23 cellular contexts compared by ENCODE assay signal in the genomic region with DNA sequence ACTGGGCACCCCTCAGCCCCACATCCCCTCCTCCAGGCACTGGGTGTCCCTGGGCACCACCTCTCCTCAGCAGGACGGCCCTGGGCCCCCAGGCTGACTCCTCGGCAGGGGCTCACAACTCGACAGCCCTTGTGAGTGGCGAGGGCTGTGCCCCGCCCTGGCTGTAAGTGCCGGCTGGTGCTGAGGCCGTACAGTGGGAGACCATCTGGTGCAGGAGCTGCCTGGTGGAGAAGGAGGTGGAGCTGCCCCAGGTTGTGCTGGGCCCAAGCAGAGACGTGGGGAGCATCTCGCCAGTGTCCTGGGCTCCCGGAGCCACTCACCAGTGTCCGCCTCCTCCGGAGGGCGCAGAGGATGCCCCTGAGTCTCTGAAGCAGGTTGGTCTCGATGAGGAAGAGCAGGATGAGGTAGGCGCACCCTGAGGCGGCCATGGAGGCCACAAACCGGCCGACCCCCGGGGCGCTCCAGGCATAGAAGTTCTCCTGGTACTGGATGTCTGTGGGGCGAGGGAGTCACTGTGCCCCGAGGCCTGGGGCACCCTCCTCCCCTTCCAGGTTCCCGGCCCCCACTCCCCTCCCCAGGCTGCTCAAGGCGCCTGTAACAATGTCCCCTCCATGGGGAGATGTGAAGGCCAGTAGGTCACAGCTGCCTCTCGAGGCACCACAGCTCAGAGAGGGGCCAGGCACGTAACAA.
"Had no signal": no experiment of that assay in that cellular context is flagged by ENCODE, and none has a peak within 500 bp of the region (broad histone marks: within the 10 kb centered on the region; RNA-seq: fewer than 3 reads in every experiment).

No MANE protein-coding gene starts in this region.

- H3K9me3 Mint-ChIP-seq: activated CD4-positive, alpha-beta T cell treated with anti-CD3 and anti-CD28 coated beads, Interleukin-2, amount 10 ng/mL, durations not matched to agents 24 days and 14 days; activated naive CD4-positive, alpha-beta T cell treated with anti-CD3 and anti-CD28 coated beads, Interleukin-2, amount 10 ng/mL, durations not matched to agents 7 days and 5 days; activated naive CD8-positive, alpha-beta T cell treated with anti-CD3 and anti-CD28 coated beads, Interleukin-2, amount 50 U/mL, for 24 hours; activated T-cell treated with anti-CD3 and anti-CD28 coated beads, Interleukin-2, amount 50 U/mL, for 24 hours; immature natural killer cell; memory B cell; stimulated activated naive CD8-positive, alpha-beta T cell treated with anti-CD3 and anti-CD28 coated beads, Interleukin-15, amount 100 ng/mL, for 72 hours had no signal

- H3K27ac ChIP-seq: brain microvascular endothelial cell, coronary artery, gastroesophageal sphincter, heart right ventricle, pancreas, right lobe of liver, suprapubic skin had no signal

- H3K36me3 Mint-ChIP-seq: activated naive CD4-positive, alpha-beta T cell treated with anti-CD3 and anti-CD28 coated beads, Interleukin-2, amount 10 ng/mL, durations not matched to agents 7 days and 5 days had no signal

- H3K9me3 ChIP-seq: gastroesophageal sphincter, heart right ventricle, pancreas, right lobe of liver, suprapubic skin had no signal

- H3K27me3 Mint-ChIP-seq: activated CD4-positive, alpha-beta T cell treated with anti-CD3 and anti-CD28 coated beads, Interleukin-2, amount 10 ng/mL, durations not matched to agents 24 days and 14 days; activated naive CD4-positive, alpha-beta T cell treated with anti-CD3 and anti-CD28 coated beads, Interleukin-2, amount 10 ng/mL, durations not matched to agents 7 days and 5 days; activated naive CD8-positive, alpha-beta T cell treated with anti-CD3 and anti-CD28 coated beads, Interleukin-2, amount 50 U/mL, for 24 hours; activated T-cell treated with anti-CD3 and anti-CD28 coated beads, Interleukin-2, amount 50 U/mL, for 24 hours; stimulated activated naive CD8-positive, alpha-beta T cell treated with anti-CD3 and anti-CD28 coated beads, Interleukin-15, amount 100 ng/mL, for 72 hours had no signal

- H3K4me3 ChIP-seq: coronary artery, gastroesophageal sphincter, heart right ventricle, pancreas, right lobe of liver, suprapubic skin had no signal

- H3K4me1 ChIP-seq: gastroesophageal sphincter, heart right ventricle, pancreas, right lobe of liver, suprapubic skin had no signal

- ATAC-seq: activated CD8-positive, alpha-beta T cell treated with anti-CD3 and anti-CD28 coated beads, Interleukin-2, amount 10 ng/mL, durations not matched to agents 7 days and 5 days; activated naive CD8-positive, alpha-beta T cell treated with anti-CD3 and anti-CD28 coated beads, Interleukin-2, amount 50 U/mL, for 24 hours; gastroesophageal sphincter; heart right ventricle; pancreas; right lobe of liver; stimulated activated naive CD8-positive, alpha-beta T cell treated with anti-CD3 and anti-CD28 coated beads, Interleukin-15, amount 100 ng/mL, for 72 hours had no signal

- H3K27me3 ChIP-seq: brain microvascular endothelial cell, gastroesophageal sphincter, heart right ventricle, pancreas, right lobe of liver, suprapubic skin had no signal

- H3K4me1 Mint-ChIP-seq: activated CD4-positive, alpha-beta T cell treated with anti-CD3 and anti-CD28 coated beads, Interleukin-2, amount 10 ng/mL, durations not matched to agents 24 days and 14 days; activated naive CD4-positive, alpha-beta T cell treated with anti-CD3 and anti-CD28 coated beads, Interleukin-2, amount 10 ng/mL, durations not matched to agents 7 days and 5 days; activated naive CD8-positive, alpha-beta T cell treated with anti-CD3 and anti-CD28 coated beads, Interleukin-2, amount 50 U/mL, for 24 hours; immature natural killer cell; stimulated activated naive CD8-positive, alpha-beta T cell treated with anti-CD3 and anti-CD28 coated beads, Interleukin-15, amount 100 ng/mL, for 72 hours had no signal

- H3K27ac Mint-ChIP-seq: activated CD4-positive, alpha-beta T cell treated with anti-CD3 and anti-CD28 coated beads, Interleukin-2, amount 10 ng/mL, durations not matched to agents 24 days and 14 days; activated CD8-positive, alpha-beta T cell treated with anti-CD3 and anti-CD28 coated beads, Interleukin-2, amount 10 ng/mL, durations not matched to agents 7 days and 5 days; activated naive CD4-positive, alpha-beta T cell treated with anti-CD3 and anti-CD28 coated beads, Interleukin-2, amount 10 ng/mL, durations not matched to agents 7 days and 5 days; activated naive CD8-positive, alpha-beta T cell treated with anti-CD3 and anti-CD28 coated beads, Interleukin-2, amount 50 U/mL, for 24 hours; activated T-cell treated with anti-CD3 and anti-CD28 coated beads, Interleukin-2, amount 50 U/mL, for 24 hours; immature natural killer cell; memory B cell had no signal

- DNase-seq: activated CD4-positive, alpha-beta T cell treated with anti-CD3 and anti-CD28 coated beads, Interleukin-2, amount 10 ng/mL, durations not matched to agents 24 days and 14 days; activated CD4-positive, CD25-positive, alpha-beta regulatory T cell; activated CD8-positive, alpha-beta T cell treated with anti-CD3 and anti-CD28 coated beads, Interleukin-2, amount 10 ng/mL, durations not matched to agents 7 days and 5 days; activated naive CD4-positive, alpha-beta T cell treated with anti-CD3 and anti-CD28 coated beads, Interleukin-2, amount 10 ng/mL, durations not matched to agents 7 days and 5 days; activated naive CD8-positive, alpha-beta T cell treated with anti-CD3 and anti-CD28 coated beads, Interleukin-2, amount 50 U/mL, for 24 hours; activated T-cell treated with anti-CD3 and anti-CD28 coated beads, Interleukin-2, amount 50 U/mL, for 24 hours; brain microvascular endothelial cell; central memory CD4-positive, alpha-beta T cell; heart right ventricle; immature natural killer cell; pancreas; right lobe of liver; small intestine; stimulated activated CD4-positive, alpha-beta T cell treated with anti-CD3 and anti-CD28 coated beads, Interleukin-15, amount 100 ng/mL, for 24 hours; stimulated activated CD4-positive, alpha-beta T cell treated with anti-CD3 and anti-CD28 coated beads, Interleukin-4, amount 100 ng/mL, for 1 hour; stimulated activated naive CD8-positive, alpha-beta T cell treated with anti-CD3 and anti-CD28 coated beads, Interleukin-15, amount 100 ng/mL, for 72 hours; T-helper 1 cell; T-helper 9 cell; trophoblast cell had no signal

- H3K36me3 ChIP-seq: brain microvascular endothelial cell, pancreas, right lobe of liver had no signal

- H3K4me3 Mint-ChIP-seq: activated CD4-positive, alpha-beta T cell treated with anti-CD3 and anti-CD28 coated beads, Interleukin-2, amount 10 ng/mL, durations not matched to agents 24 days and 14 days; activated CD8-positive, alpha-beta T cell treated with anti-CD3 and anti-CD28 coated beads, Interleukin-2, amount 10 ng/mL, durations not matched to agents 7 days and 5 days; activated naive CD4-positive, alpha-beta T cell treated with anti-CD3 and anti-CD28 coated beads, Interleukin-2, amount 10 ng/mL, durations not matched to agents 7 days and 5 days; activated naive CD8-positive, alpha-beta T cell treated with anti-CD3 and anti-CD28 coated beads, Interleukin-2, amount 50 U/mL, for 24 hours; activated T-cell treated with anti-CD3 and anti-CD28 coated beads, Interleukin-2, amount 50 U/mL, for 24 hours; immature natural killer cell; memory B cell; stimulated activated naive CD8-positive, alpha-beta T cell treated with anti-CD3 and anti-CD28 coated beads, Interleukin-15, amount 100 ng/mL, for 72 hours had no signal
